Comparison of ENCODE assay signal across 14 cellular contexts in genomic region chr6:56539503-56540105, GRCh38.
DNase-seq lines count a peak whose midpoint lies in the region; ATAC-seq and TF ChIP-seq lines count a peak whose summit lies in the region.
"Had no signal": no experiment of that assay in that cellular context is flagged by ENCODE, and none has a peak within 500 bp of the region (broad histone marks: within the 10 kb centered on the region; RNA-seq: fewer than 3 reads in every experiment).

No MANE protein-coding gene starts in this region.

- no peak overlapping the region for H2AFZ ChIP-seq in mesenchymal stem cell (ENCODE audit: low read depth, low read length)

- no peak overlapping the region for H4K8ac ChIP-seq in mesenchymal stem cell (ENCODE audit: low read length)

- no peak overlapping the region for H4K91ac ChIP-seq in mesenchymal stem cell (ENCODE audit: low read length)

- peaks cover 6% of the 10 kb centered on the region for H3K4me1 ChIP-seq in mesenchymal stem cell (ENCODE audit: control insufficient read depth, insufficient read depth, low read depth, low read length)
- H3K4me1 ChIP-seq in transverse colon: peaks cover 0 to 62% (median 24%) of the 10 kb centered on the region in 4 donors

- no peak overlapping the region for H3K23ac ChIP-seq in mesenchymal stem cell (ENCODE audit: low read length in 2 of 2)

- peaks cover 9% of the 10 kb centered on the region for H3K79me1 ChIP-seq in mesenchymal stem cell (replicated peaks; ENCODE audit: low read length, poor library complexity, severe bottlenecking)

- no peak overlapping the region for H3K4ac ChIP-seq in mesenchymal stem cell (ENCODE audit: low read depth in 1 of 2, low read length in 2 of 2)

- no peaks in the 10 kb centered on the region for H3K27me3 Mint-ChIP-seq in brain

- TF ChIP-seq CTCF in brain (conservative IDR thresholded peaks at IDR 0.05) (no peak), transverse colon (IDR thresholded peaks at IDR 0.05) (no peak)

- H3K4me1 Mint-ChIP-seq in brain: peaks cover 5% of the 10 kb centered on the region

- no peak overlapping the region for H2BK5ac ChIP-seq in mesenchymal stem cell (ENCODE audit: low read depth, low read length, poor library complexity, severe bottlenecking)

- H3K9me3 Mint-ChIP-seq in brain: no peaks in the 10 kb centered on the region
- H3K9me3 Mint-ChIP-seq: H9 had no signal

- peaks cover 3 to 24% of the 10 kb centered on the region in 2 experiments for H3K36me3 ChIP-seq in mesenchymal stem cell (ENCODE audit: control insufficient read depth in 1 of 2, insufficient read depth in 2 of 2, low read depth in 1 of 2, low read length in 2 of 2)
- peaks cover 0 to 18% (median 2%) of the 10 kb centered on the region in 4 donors for H3K36me3 ChIP-seq in transverse colon

- H3K27ac ChIP-seq in mesenchymal stem cell (ENCODE audit: low read length, poor library complexity, severe bottlenecking) (no peak overlapping the region), transverse colon (peak overlapping the region; percentile 91 to 98 (median 96))

- intact Hi-C loops in transverse colon (cut with DNase I; ENCODE audit: low total_unique reads): loop anchor here (10.0 kb wide), 1 partner anchor 45 kb away; no protein-coding TSS in a partner anchor

- peak; percentile 19 for DNase-seq in NCI-H1092 treated with DMSO at 0.1 percent for 48 hours (lab: John Stamatoyannopoulos, UW)
- no peak for DNase-seq in NCI-H1092 (lab: John Stamatoyannopoulos, UW)
- no peak for DNase-seq in mesenchymal stem cell
- no peak for DNase-seq in transverse colon
- DNase-seq in DMS53 (lab: John Stamatoyannopoulos, UW): no peak
- DNase-seq in C1 segment of cervical spinal cord (lab: John Stamatoyannopoulos, UW): no peak
- DNase-seq: 8988T, cerebellar nuclear complex, EL, H9, NCI-H774, occipital lobe had no signal

- no peak overlapping the region for H2BK12ac ChIP-seq in mesenchymal stem cell (ENCODE audit: low read length in 2 of 2)

- H3K36me3 Mint-ChIP-seq in brain: peaks cover 26% of the 10 kb centered on the region

- H2BK120ac ChIP-seq in mesenchymal stem cell (ENCODE audit: low read depth, low read length): no peak overlapping the region

- no peak for ATAC-seq in GM21786 (IDR thresholded peaks at IDR 0.05; ENCODE audit: unreplicated experiment)

- H3K18ac ChIP-seq in mesenchymal stem cell (ENCODE audit: low read depth in 1 of 2, low read length in 2 of 2): no peak overlapping the region

- no peak overlapping the region for H3K4me2 ChIP-seq in mesenchymal stem cell (ENCODE audit: low read length, poor library complexity, severe bottlenecking)

- no peak overlapping the region for H2BK15ac ChIP-seq in mesenchymal stem cell (ENCODE audit: low read depth, poor library complexity, severe bottlenecking)

- peak overlapping the region in 3 of 5 experiments; percentile 48 to 79 (median 65) for H3K27ac Mint-ChIP-seq in brain

- peak overlapping the region in 2 of 5 experiments; percentile 28 to 75 for H3K4me3 Mint-ChIP-seq in brain
- H3K4me3 Mint-ChIP-seq: H9 had no signal

- no peak overlapping the region for H3K14ac ChIP-seq in mesenchymal stem cell (ENCODE audit: low read length in 2 of 2)

- H2AK5ac ChIP-seq in mesenchymal stem cell (ENCODE audit: low read length, severe bottlenecking): no peak overlapping the region

- no peaks in the 10 kb centered on the region for H3K9me3 ChIP-seq in mesenchymal stem cell (ENCODE audit: control insufficient read depth, low read length)
- no peaks in the 10 kb centered on the region for H3K9me3 ChIP-seq in transverse colon

- H3K4me3 ChIP-seq in mesenchymal stem cell (ENCODE audit: insufficient read depth in 1 of 2, low read depth in 1 of 2, low read length in 2 of 2): peak overlapping the region in 1 of 2 experiments; percentile 72
- H3K4me3 ChIP-seq in transverse colon: peak overlapping the region in 3 of 4 donors; percentile 56 to 66 (median 61)

- TF ChIP-seq POLR2A in transverse colon (IDR thresholded peaks at IDR 0.05): no peak

- H3K9ac ChIP-seq in mesenchymal stem cell (ENCODE audit: low read length): peak overlapping the region; percentile 95

- H3K27me3 ChIP-seq in mesenchymal stem cell (ENCODE audit: control insufficient read depth in 1 of 2, insufficient read depth in 1 of 2, low read length in 2 of 2) (no peaks in the 10 kb centered on the region), transverse colon (no peaks in the 10 kb centered on the region)

- no peak for TF ChIP-seq EP300 in transverse colon (IDR thresholded peaks at IDR 0.05; ENCODE audit: low read depth)

- in situ Hi-C loops in transverse colon (cut with MboI; ENCODE audit: low pct_ligation_motif_present in 1 of 4, low pct_unique_long_range_greater_than_20kb in 1 of 4, low sequenced_read_pairs in 3 of 4): no loop called here
